1 cellular context compared by ENCODE assay signal in genomic region chr7:1651031-1651446, GRCh38.
TF ChIP-seq lines count a peak whose summit lies in the region.

No MANE protein-coding gene starts in this region.

TF ChIP-seq in H1, 55 proteins besides CTCF, POLR2A, EP300 and RAD21 (continued from another document):
- TF ChIP-seq, protein P1, sequence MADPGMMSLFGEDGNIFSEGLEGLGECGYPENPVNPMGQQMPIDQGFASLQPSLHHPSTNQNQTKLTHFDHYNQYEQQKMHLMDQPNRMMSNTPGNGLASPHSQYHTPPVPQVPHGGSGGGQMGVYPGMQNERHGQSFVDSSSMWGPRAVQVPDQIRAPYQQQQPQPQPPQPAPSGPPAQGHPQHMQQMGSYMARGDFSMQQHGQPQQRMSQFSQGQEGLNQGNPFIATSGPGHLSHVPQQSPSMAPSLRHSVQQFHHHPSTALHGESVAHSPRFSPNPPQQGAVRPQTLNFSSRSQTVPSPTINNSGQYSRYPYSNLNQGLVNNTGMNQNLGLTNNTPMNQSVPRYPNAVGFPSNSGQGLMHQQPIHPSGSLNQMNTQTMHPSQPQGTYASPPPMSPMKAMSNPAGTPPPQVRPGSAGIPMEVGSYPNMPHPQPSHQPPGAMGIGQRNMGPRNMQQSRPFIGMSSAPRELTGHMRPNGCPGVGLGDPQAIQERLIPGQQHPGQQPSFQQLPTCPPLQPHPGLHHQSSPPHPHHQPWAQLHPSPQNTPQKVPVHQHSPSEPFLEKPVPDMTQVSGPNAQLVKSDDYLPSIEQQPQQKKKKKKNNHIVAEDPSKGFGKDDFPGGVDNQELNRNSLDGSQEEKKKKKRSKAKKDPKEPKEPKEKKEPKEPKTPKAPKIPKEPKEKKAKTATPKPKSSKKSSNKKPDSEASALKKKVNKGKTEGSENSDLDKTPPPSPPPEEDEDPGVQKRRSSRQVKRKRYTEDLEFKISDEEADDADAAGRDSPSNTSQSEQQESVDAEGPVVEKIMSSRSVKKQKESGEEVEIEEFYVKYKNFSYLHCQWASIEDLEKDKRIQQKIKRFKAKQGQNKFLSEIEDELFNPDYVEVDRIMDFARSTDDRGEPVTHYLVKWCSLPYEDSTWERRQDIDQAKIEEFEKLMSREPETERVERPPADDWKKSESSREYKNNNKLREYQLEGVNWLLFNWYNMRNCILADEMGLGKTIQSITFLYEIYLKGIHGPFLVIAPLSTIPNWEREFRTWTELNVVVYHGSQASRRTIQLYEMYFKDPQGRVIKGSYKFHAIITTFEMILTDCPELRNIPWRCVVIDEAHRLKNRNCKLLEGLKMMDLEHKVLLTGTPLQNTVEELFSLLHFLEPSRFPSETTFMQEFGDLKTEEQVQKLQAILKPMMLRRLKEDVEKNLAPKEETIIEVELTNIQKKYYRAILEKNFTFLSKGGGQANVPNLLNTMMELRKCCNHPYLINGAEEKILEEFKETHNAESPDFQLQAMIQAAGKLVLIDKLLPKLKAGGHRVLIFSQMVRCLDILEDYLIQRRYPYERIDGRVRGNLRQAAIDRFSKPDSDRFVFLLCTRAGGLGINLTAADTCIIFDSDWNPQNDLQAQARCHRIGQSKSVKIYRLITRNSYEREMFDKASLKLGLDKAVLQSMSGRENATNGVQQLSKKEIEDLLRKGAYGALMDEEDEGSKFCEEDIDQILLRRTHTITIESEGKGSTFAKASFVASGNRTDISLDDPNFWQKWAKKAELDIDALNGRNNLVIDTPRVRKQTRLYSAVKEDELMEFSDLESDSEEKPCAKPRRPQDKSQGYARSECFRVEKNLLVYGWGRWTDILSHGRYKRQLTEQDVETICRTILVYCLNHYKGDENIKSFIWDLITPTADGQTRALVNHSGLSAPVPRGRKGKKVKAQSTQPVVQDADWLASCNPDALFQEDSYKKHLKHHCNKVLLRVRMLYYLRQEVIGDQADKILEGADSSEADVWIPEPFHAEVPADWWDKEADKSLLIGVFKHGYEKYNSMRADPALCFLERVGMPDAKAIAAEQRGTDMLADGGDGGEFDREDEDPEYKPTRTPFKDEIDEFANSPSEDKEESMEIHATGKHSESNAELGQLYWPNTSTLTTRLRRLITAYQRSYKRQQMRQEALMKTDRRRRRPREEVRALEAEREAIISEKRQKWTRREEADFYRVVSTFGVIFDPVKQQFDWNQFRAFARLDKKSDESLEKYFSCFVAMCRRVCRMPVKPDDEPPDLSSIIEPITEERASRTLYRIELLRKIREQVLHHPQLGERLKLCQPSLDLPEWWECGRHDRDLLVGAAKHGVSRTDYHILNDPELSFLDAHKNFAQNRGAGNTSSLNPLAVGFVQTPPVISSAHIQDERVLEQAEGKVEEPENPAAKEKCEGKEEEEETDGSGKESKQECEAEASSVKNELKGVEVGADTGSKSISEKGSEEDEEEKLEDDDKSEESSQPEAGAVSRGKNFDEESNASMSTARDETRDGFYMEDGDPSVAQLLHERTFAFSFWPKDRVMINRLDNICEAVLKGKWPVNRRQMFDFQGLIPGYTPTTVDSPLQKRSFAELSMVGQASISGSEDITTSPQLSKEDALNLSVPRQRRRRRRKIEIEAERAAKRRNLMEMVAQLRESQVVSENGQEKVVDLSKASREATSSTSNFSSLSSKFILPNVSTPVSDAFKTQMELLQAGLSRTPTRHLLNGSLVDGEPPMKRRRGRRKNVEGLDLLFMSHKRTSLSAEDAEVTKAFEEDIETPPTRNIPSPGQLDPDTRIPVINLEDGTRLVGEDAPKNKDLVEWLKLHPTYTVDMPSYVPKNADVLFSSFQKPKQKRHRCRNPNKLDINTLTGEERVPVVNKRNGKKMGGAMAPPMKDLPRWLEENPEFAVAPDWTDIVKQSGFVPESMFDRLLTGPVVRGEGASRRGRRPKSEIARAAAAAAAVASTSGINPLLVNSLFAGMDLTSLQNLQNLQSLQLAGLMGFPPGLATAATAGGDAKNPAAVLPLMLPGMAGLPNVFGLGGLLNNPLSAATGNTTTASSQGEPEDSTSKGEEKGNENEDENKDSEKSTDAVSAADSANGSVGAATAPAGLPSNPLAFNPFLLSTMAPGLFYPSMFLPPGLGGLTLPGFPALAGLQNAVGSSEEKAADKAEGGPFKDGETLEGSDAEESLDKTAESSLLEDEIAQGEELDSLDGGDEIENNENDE (IDR thresholded peaks at IDR 0.05; ENCODE audit: insufficient replicate concordance, low read length): no peak
- TF ChIP-seq SP2 (IDR thresholded peaks at IDR 0.05; ENCODE audit: low read length): no peak
- no peak for TF ChIP-seq EGR1 (IDR thresholded peaks at IDR 0.05; ENCODE audit: borderline replicate concordance, low read depth, low read length)
- TF ChIP-seq CHD1 (IDR thresholded peaks at IDR 0.05; ENCODE audit: low read depth, low read length): no peak
- TF ChIP-seq TEAD4 (IDR thresholded peaks at IDR 0.05; ENCODE audit: low read depth, low read length): no peak
